21 cellular contexts compared by ENCODE assay signal in genomic region chr1:162388615-162389014, GRCh38. TPM values are rescaled to one million over a fixed set of nuclear protein-coding genes. Genes with fewer than 3 reads are reported as not detected.
A peak's percentile ranks its signal among the peaks of the same experiment; 100 is the strongest.
DNase-seq lines count a peak whose midpoint lies in the region; ATAC-seq, FAIRE-seq and TF ChIP-seq lines count a peak whose summit lies in the region.
"Had no signal": no experiment of that assay in that cellular context is flagged by ENCODE, and none has a peak within 500 bp of the region (broad histone marks: within the 10 kb centered on the region; RNA-seq: fewer than 3 reads in every experiment).

No MANE protein-coding gene starts in this region.

- no peak for TF ChIP-seq CTCF in colonic mucosa (IDR thresholded peaks at IDR 0.05)
- TF ChIP-seq CTCF in liver (IDR thresholded peaks at IDR 0.05; ENCODE audit: low read depth, low read length, missing input control) = no peak

- FAIRE-seq in small intestine (lab: Jason Lieb, UNC) = no peak

- no peak overlapping the region for H3K9ac ChIP-seq in colonic mucosa (ENCODE audit: low read depth in 2 of 2, low read length in 2 of 2)
- H3K9ac ChIP-seq in liver (ENCODE audit: low read depth in 1 of 2, low read length in 2 of 2) = peak overlapping the region in 1 of 2 donors; percentile 36

- no peak for ATAC-seq in stimulated activated naive CD8-positive, alpha-beta T cell treated with anti-CD3 and anti-CD28 coated beads, Interleukin-15, Interleukin-2, amounts not matched to agents 100 U/mL and 50 U/mL, for 24 hours
- ATAC-seq in GM21515 (IDR thresholded peaks at IDR 0.05; ENCODE audit: unreplicated experiment) = no peak
- no peak for ATAC-seq in GM19023 (IDR thresholded peaks at IDR 0.05; ENCODE audit: unreplicated experiment)
- ATAC-seq: effector memory CD8-positive, alpha-beta T cell; stimulated activated memory B cell treated with anti-CD40 and anti-IgM and Interleukin-4, amounts not matched to agents 10 μg/mL and 1 μg/mL and 100 μg/mL, for 72 hours had no signal

- H3K9me3 ChIP-seq in colonic mucosa (no peaks in the 10 kb centered on the region), liver (ENCODE audit: control insufficient read depth in 4 of 4, low read length in 3 of 4) (no peaks in the 10 kb centered on the region), small intestine (ENCODE audit: control insufficient read depth, low read depth) (no peaks in the 10 kb centered on the region)
- H3K9me3 ChIP-seq: upper lobe of left lung had no signal

- intact Hi-C loops in colonic mucosa (cut with DNase I) = loop anchor here (10.0 kb wide), 1 partner anchor 104 kb away; no protein-coding TSS in a partner anchor

- H3K4me1 ChIP-seq in colonic mucosa = no peaks in the 10 kb centered on the region
- H3K4me1 ChIP-seq in liver (ENCODE audit: control insufficient read depth in 4 of 4, insufficient read depth in 4 of 4, low read length in 3 of 4) = peaks cover 7 to 29% (median 17%) of the 10 kb centered on the region in 4 donors
- H3K4me1 ChIP-seq in small intestine (ENCODE audit: control insufficient read depth in 2 of 2, insufficient read depth in 1 of 2, low read depth in 1 of 2, low read length in 1 of 2) = peaks cover 0 to 10% of the 10 kb centered on the region in 2 donors
- H3K4me1 ChIP-seq: foreskin keratinocyte had no signal

- H3K27me3 ChIP-seq in colonic mucosa = no peaks in the 10 kb centered on the region
- no peaks in the 10 kb centered on the region for H3K27me3 ChIP-seq in liver (ENCODE audit: control insufficient read depth in 4 of 4, insufficient read depth in 4 of 4, low read length in 3 of 4)
- no peaks in the 10 kb centered on the region for H3K27me3 ChIP-seq in small intestine (ENCODE audit: control insufficient read depth in 2 of 2, insufficient read depth in 2 of 2, low read length in 2 of 2)
- H3K27me3 ChIP-seq: foreskin keratinocyte, upper lobe of left lung had no signal

- DNase-seq in DMS 273 (lab: John Stamatoyannopoulos, UW; ENCODE audit: unreplicated experiment) = peak; percentile 38
- DNase-seq in DMS 273 treated with DMSO at 0.1 percent for 48 hours (lab: John Stamatoyannopoulos, UW) = no peak
- DNase-seq in colonic mucosa = no peak
- DNase-seq in small intestine = peak; percentile 79
- no peak for DNase-seq in stimulated activated naive CD8-positive, alpha-beta T cell treated with anti-CD3 and anti-CD28 coated beads, Interleukin-15, Interleukin-2, amounts not matched to agents 100 U/mL and 50 U/mL, for 24 hours
- DNase-seq: activated CD4-positive, alpha-beta T cell treated with anti-CD3 and anti-CD28 coated beads for 48 hours; activated naive CD4-positive, alpha-beta T cell treated with anti-CD3 and anti-CD28 coated beads, Interleukin-2, amount 50 U/mL, for 16 hours; CD4-positive, alpha-beta T cell; effector memory CD8-positive, alpha-beta T cell had no signal

- peak overlapping the region; percentile 50 for H3K27ac ChIP-seq in colonic mucosa
- peak overlapping the region; percentile 80 to 81 for H3K27ac ChIP-seq in liver (ENCODE audit: low read depth in 1 of 2, low read length in 2 of 2)
- no peak overlapping the region for H3K27ac ChIP-seq in small intestine (ENCODE audit: low read depth in 1 of 2, low read length in 1 of 2)
- H3K27ac ChIP-seq: 22Rv1, foreskin keratinocyte, skin epidermis, upper lobe of left lung had no signal

- H3K36me3 ChIP-seq in colonic mucosa (no peaks in the 10 kb centered on the region), liver (ENCODE audit: control insufficient read depth in 4 of 4, insufficient read depth in 3 of 4, low read depth in 1 of 4, low read length in 3 of 4) (peaks cover 0 to 7% (median 3%) of the 10 kb centered on the region in 4 donors), small intestine (ENCODE audit: control insufficient read depth in 2 of 2, insufficient read depth in 2 of 2, low read length in 2 of 2) (peaks cover 0 to 5% of the 10 kb centered on the region in 2 donors)
- H3K36me3 ChIP-seq: upper lobe of left lung had no signal

- no peak overlapping the region for H3K4me3 ChIP-seq in colonic mucosa
- H3K4me3 ChIP-seq in liver (ENCODE audit: low read depth in 1 of 3, low read length in 3 of 3) = no peak overlapping the region
- no peak overlapping the region for H3K4me3 ChIP-seq in small intestine (ENCODE audit: low read depth in 1 of 2, low read length in 2 of 2)
- H3K4me3 ChIP-seq: skin epidermis, upper lobe of left lung had no signal

- WGBS in liver = 34% methylated on average over 5 of the region's 5 CpGs
- 44 to 75% (median 57%) methylated on average over 5 of the region's 5 CpGs for whole genome bisulfite sequencing in small intestine, 3 donors

- peak; percentile 54 to 75 for TF ChIP-seq RAD21 in liver (IDR thresholded peaks at IDR 0.05)

TF ChIP-seq in liver, 16 proteins besides CTCF, POLR2A, EP300 and RAD21:
- TF ChIP-seq YY1 (IDR thresholded peaks at IDR 0.05) = peak; percentile 89
- peak; percentile 28 to 57 for TF ChIP-seq EGR1 (IDR thresholded peaks at IDR 0.05; ENCODE audit: low read depth in 2 of 2)
- peak; percentile 47 for TF ChIP-seq FOXA2 (IDR thresholded peaks at IDR 0.05)
- TF ChIP-seq SP1 (IDR thresholded peaks at IDR 0.05) = peak; percentile 100
- TF ChIP-seq TAF1 (conservative IDR thresholded peaks at IDR 0.05) = peak; percentile 72
- TF ChIP-seq FOXA1 (IDR thresholded peaks at IDR 0.05) = peak; percentile 40
- peak; percentile 79 for TF ChIP-seq ZBTB33 (IDR thresholded peaks at IDR 0.05)
- TF ChIP-seq RXRA (IDR thresholded peaks at IDR 0.05) = peak; percentile 96 to 100
- peak; percentile 80 for TF ChIP-seq REST (IDR thresholded peaks at IDR 0.05)
- peak; percentile 78 for TF ChIP-seq MAX (IDR thresholded peaks at IDR 0.05)
- peak; percentile 92 for TF ChIP-seq HNF4G (IDR thresholded peaks at IDR 0.05)
- peak; percentile 94 to 98 for TF ChIP-seq HNF4A (conservative IDR thresholded peaks at IDR 0.05)
- TF ChIP-seq NR2F2 (IDR thresholded peaks at IDR 0.05) = peak; percentile 88
- peak in 1 of 2 donors; percentile 44 for TF ChIP-seq GABPA (IDR thresholded peaks at IDR 0.05 in 1 of 2, conservative IDR thresholded peaks at IDR 0.05 in 1 of 2)
- peak; percentile 76 to 79 for TF ChIP-seq JUND (IDR thresholded peaks at IDR 0.05)
- peak; percentile 83 for TF ChIP-seq ATF3 (IDR thresholded peaks at IDR 0.05)

RNA-seq across cellular contexts. Expression of gene C1orf226, which starts 7.1 kb away (rescaled TPM):
- 10 to 100 TPM; 26.9 to 54.0 TPM for total RNA-seq in colonic mucosa
- total RNA-seq in liver = 10 to 100 TPM in 1 of 2 donors, 1 to 10 TPM in 1; 2.2 to 25.2 TPM
- polyA plus RNA-seq in liver = 10 to 100 TPM in 1 of 2 donors, 1 to 10 TPM in 1; 4.8 to 16.9 TPM
- polyA plus RNA-seq in small intestine = 10 to 100 TPM in 2 of 3 donors, 1 to 10 TPM in 1; 8.1 to 14.1 (median 13.6) TPM
- total RNA-seq: CD4-positive, alpha-beta T cell had no signal

RNA-seq across cellular contexts. Expression of gene SPATA46, which starts 12.0 kb away (rescaled TPM):
- not detected for total RNA-seq in colonic mucosa
- total RNA-seq in liver = not detected
- polyA plus RNA-seq in liver = under 1 TPM; 0.06 to 0.17 TPM
- not detected for polyA plus RNA-seq in small intestine
- total RNA-seq: CD4-positive, alpha-beta T cell; Daoy; foreskin keratinocyte; mammary epithelial cell; NCI-H460; osteoblast; upper lobe of left lung had no signal
- polyA plus RNA-seq: foreskin keratinocyte, mammary epithelial cell had no signal

RNA-seq across cellular contexts. Expression of gene SH2D1B, which starts 23.3 kb away (rescaled TPM):
- total RNA-seq in colonic mucosa = under 1 TPM; 0.27 to 0.69 TPM
- total RNA-seq in liver = under 1 TPM; 0.33 to 0.84 TPM
- polyA plus RNA-seq in liver = under 1 TPM; 0.17 to 0.28 TPM
- 1 to 10 TPM in 1 of 3 donors, under 1 TPM in 2; 0.33 to 2.0 (median 0.54) TPM for polyA plus RNA-seq in small intestine
- total RNA-seq: CD4-positive, alpha-beta T cell; foreskin keratinocyte; mammary epithelial cell; NCI-H460; osteoblast had no signal
- polyA plus RNA-seq: foreskin keratinocyte had no signal

Comparison
In these comparisons a context has a peak if more than half of its experiments do, and no peak if none do; other contexts are left out.
1. DNase-seq: peak in DMS 273 (single experiment) and small intestine (single experiment); none in DMS 273 treated with DMSO at 0.1 percent for 48 hours (single experiment), colonic mucosa (single experiment) and stimulated activated naive CD8-positive, alpha-beta T cell treated with anti-CD3 and anti-CD28 coated beads, Interleukin-15, Interleukin-2, amounts not matched to agents 100 U/mL and 50 U/mL, for 24 hours (single experiment).
2. H3K27ac ChIP-seq: peak in colonic mucosa (single experiment) and liver (2 of 2); none in small intestine (0 of 2).